14 cellular contexts compared by ENCODE assay signal in the genomic region with DNA sequence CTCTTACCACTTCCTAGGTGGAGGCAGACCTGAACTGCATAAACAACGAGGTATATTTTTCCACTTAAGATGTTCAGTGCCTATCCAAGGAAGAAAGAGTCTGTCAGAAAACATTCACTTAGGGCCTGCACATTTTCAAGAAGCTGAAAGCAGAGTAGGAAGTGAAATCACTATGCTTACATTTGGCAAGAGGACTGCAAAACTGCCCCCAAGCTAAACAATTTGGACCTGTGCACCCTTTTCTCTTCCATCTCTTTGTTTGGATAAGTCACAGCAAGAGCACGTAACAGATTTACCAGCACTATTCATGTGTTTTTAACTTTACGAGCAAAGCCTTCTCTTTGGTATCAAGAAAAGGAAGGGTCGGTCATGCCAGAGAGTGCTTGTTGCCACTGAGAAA. TPM values are rescaled to one million over a fixed set of nuclear protein-coding genes. Genes with fewer than 3 reads are reported as not detected.
DNase-seq lines count a peak whose midpoint lies in the region; ATAC-seq and TF ChIP-seq lines count a peak whose summit lies in the region.
"Had no signal": no experiment of that assay in that cellular context is flagged by ENCODE, and none has a peak within 500 bp of the region (broad histone marks: within the 10 kb centered on the region; RNA-seq: fewer than 3 reads in every experiment).

No MANE protein-coding gene starts in this region.

- no peaks in the 10 kb centered on the region for H3K9me3 Mint-ChIP-seq in IgD-negative memory B cell
- H3K9me3 Mint-ChIP-seq: H9 had no signal

- no peaks in the 10 kb centered on the region for H3K36me3 ChIP-seq in upper lobe of right lung
- H3K36me3 ChIP-seq: adrenal gland, vagina had no signal

- no peaks in the 10 kb centered on the region for H3K36me3 Mint-ChIP-seq in IgD-negative memory B cell
- H3K36me3 Mint-ChIP-seq: natural killer cell had no signal

- H3K27me3 ChIP-seq in upper lobe of right lung: no peaks in the 10 kb centered on the region
- H3K27me3 ChIP-seq: adrenal gland, vagina had no signal

- ATAC-seq in GM19452 (IDR thresholded peaks at IDR 0.05; ENCODE audit: unreplicated experiment) (peak; percentile 13), HG03457 (IDR thresholded peaks at IDR 0.05; ENCODE audit: unreplicated experiment) (no peak), upper lobe of right lung (no peak)
- ATAC-seq: natural killer cell, T-helper 17 cell had no signal

- H3K4me1 ChIP-seq in upper lobe of right lung: no peaks in the 10 kb centered on the region
- H3K4me1 ChIP-seq: adrenal gland had no signal

- intact Hi-C loops in upper lobe of right lung (cut with DNase I): no loop called here

- no peak overlapping the region for H3K4me3 ChIP-seq in fibroblast of the aortic adventitia (ENCODE audit: low read depth, low read length)
- H3K4me3 ChIP-seq in upper lobe of right lung: no peak overlapping the region
- H3K4me3 ChIP-seq: adrenal gland, vagina had no signal

- H3K27ac ChIP-seq in upper lobe of right lung: no peak overlapping the region
- H3K27ac ChIP-seq: adrenal gland, vagina had no signal

- TF ChIP-seq CTCF in fibroblast of the aortic adventitia (IDR thresholded peaks at IDR 0.05; ENCODE audit: insufficient read depth, low read length) (no peak), upper lobe of right lung (IDR thresholded peaks at IDR 0.05) (no peak)

- DNase-seq in DMS79 treated with DMSO at 0.1 percent for 48 hours (lab: John Stamatoyannopoulos, UW) (peak; percentile 48), fibroblast of the aortic adventitia (ENCODE audit: low read depth) (peak; percentile 35), HCEC 1CT (no peak), NCI-H1694 (lab: John Stamatoyannopoulos, UW) (no peak), upper lobe of right lung (no peak)
- DNase-seq: adrenal gland, foreskin melanocyte, H9, natural killer cell, T-helper 17 cell had no signal

- no peaks in the 10 kb centered on the region for H3K9me3 ChIP-seq in upper lobe of right lung
- H3K9me3 ChIP-seq: adrenal gland, vagina had no signal

- peak overlapping the region; percentile 67 to 86 (median 81) for H3K27ac Mint-ChIP-seq in IgD-negative memory B cell
- H3K27ac Mint-ChIP-seq: H9, natural killer cell, T-helper 17 cell had no signal

- H3K4me3 Mint-ChIP-seq in IgD-negative memory B cell: peak overlapping the region in 3 of 4 donors; percentile 40 to 85 (median 63)
- H3K4me3 Mint-ChIP-seq: H9, natural killer cell, T-helper 17 cell had no signal

- no peaks in the 10 kb centered on the region for H3K27me3 Mint-ChIP-seq in IgD-negative memory B cell
- H3K27me3 Mint-ChIP-seq: T-helper 17 cell had no signal

- H3K4me1 Mint-ChIP-seq in IgD-negative memory B cell: peaks cover 51 to 65% (median 54%) of the 10 kb centered on the region in 3 donors
- H3K4me1 Mint-ChIP-seq: natural killer cell, T-helper 17 cell had no signal

RNA-seq across cellular contexts. Expression of gene BEND5, which starts 13.2 kb away (rescaled TPM):
- 31.5 TPM for polyA plus RNA-seq in IgD-negative memory B cell
- total RNA-seq in fibroblast of the aortic adventitia (ENCODE audit: low replicate concordance): 0.45 TPM in 1 of 2 replicates, not detected in the other
- 3.4 TPM for total RNA-seq in upper lobe of right lung

Comparison
In these comparisons a context has a peak if more than half of its experiments do, and no peak if none do; other contexts are left out.
1. DNase-seq: peak in DMS79 treated with DMSO at 0.1 percent for 48 hours (single experiment) and fibroblast of the aortic adventitia (single experiment); none in HCEC 1CT (single experiment), NCI-H1694 (single experiment) and upper lobe of right lung (single experiment).